Comparison of ENCODE assay signal across 8 cellular contexts in the genomic region with DNA sequence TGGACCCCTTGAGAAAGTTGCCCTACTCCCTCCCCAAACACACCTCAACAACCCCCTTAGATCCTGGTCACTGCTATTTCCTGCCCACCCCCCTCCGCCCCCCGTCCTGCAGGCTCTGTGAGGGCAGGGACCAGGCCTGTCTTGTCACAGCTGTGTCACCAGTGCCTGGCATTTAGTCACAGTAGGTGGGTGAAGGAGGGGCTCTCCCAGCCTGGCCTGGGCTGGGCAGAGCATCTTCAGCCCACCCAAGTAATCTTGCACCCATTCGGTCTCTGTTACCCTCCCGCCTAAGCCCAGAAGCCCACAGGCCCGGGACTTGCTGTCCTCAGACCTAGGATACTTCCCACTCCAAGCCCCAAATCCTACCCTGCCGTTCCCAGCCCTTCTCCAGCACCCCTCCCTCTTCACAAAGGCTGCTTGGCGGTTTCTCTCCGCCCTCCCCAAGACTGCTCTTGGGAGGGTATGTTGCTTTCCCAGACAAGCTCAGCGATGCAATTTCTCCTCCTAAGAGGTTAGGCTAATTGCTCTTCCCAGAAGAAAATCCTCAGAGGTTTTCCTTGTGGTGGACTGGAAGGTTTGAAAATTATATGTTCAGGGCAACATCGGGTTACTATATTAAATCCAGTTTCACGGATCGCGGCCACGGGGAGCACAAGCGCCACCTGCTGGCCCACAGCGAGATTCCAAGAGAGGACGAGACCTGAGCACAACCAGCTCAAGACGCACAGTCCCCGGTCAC. TPM values are rescaled to one million over a fixed set of nuclear protein-coding genes. Genes with fewer than 3 reads are reported as not detected.
DNase-seq lines count a peak whose midpoint lies in the region; ATAC-seq and TF ChIP-seq lines count a peak whose summit lies in the region.

No MANE protein-coding gene starts in this region.

- no peaks in the 10 kb centered on the region for H3K9me3 ChIP-seq in adipocyte (ENCODE audit: control insufficient read depth, low read length)
- no peaks in the 10 kb centered on the region for H3K9me3 ChIP-seq in right atrium auricular region

- TF ChIP-seq CTCF in GM12865 (IDR thresholded peaks at IDR 0.05; ENCODE audit: insufficient read depth, low read depth, low read length, missing control alignments) (peak; percentile 94), NB4 (IDR thresholded peaks at IDR 0.05; ENCODE audit: low read depth, low read length) (peak; percentile 86), right atrium auricular region (IDR thresholded peaks at IDR 0.05) (peak; percentile 82 to 94)

- no peak overlapping the region for H3K4me3 ChIP-seq in GM12865 (ENCODE audit: low read depth, low read length)
- no peak overlapping the region for H3K4me3 ChIP-seq in NB4 (ENCODE audit: low read depth, low read length)
- peak overlapping the region; percentile 75 for H3K4me3 ChIP-seq in adipocyte (ENCODE audit: low read length)
- peak overlapping the region; percentile 13 to 40 for H3K4me3 ChIP-seq in right atrium auricular region
- peak overlapping the region; percentile 70 for H3K4me3 ChIP-seq in rectal smooth muscle tissue (ENCODE audit: low read length)

- H3K27ac ChIP-seq in right atrium auricular region (no peak overlapping the region), rectal smooth muscle tissue (ENCODE audit: low read depth, low read length) (peak overlapping the region; percentile 75)

- H3K27me3 ChIP-seq in adipocyte (replicated peaks; ENCODE audit: control insufficient read depth, insufficient read depth, low read length) (no peaks in the 10 kb centered on the region), right atrium auricular region (no peaks in the 10 kb centered on the region), rectal smooth muscle tissue (ENCODE audit: control insufficient read depth, insufficient read depth, low read length) (no peaks in the 10 kb centered on the region)

- DNase-seq in GM12865 (ENCODE audit: low read depth) (peak; percentile 78), NB4 (ENCODE audit: low read depth) (peak; percentile 61), T-helper 1 cell (peak; percentile 43 to 72 (median 57)), adipocyte (ENCODE audit: low read depth) (peak; percentile 86), right atrium auricular region (ENCODE audit: low spot score) (peak; percentile 86), ureter (ENCODE audit: low spot score) (peak; percentile 83)

- H3K9ac ChIP-seq in adipocyte (ENCODE audit: low read length) (peak overlapping the region; percentile 76), rectal smooth muscle tissue (ENCODE audit: low read length) (peak overlapping the region; percentile 52)

- peaks cover 10% of the 10 kb centered on the region for H3K36me3 ChIP-seq in adipocyte (ENCODE audit: control insufficient read depth, insufficient read depth, low read length, severe bottlenecking)
- H3K36me3 ChIP-seq in right atrium auricular region, result no peaks in the 10 kb centered on the region
- no peaks in the 10 kb centered on the region for H3K36me3 ChIP-seq in rectal smooth muscle tissue (ENCODE audit: control insufficient read depth, insufficient read depth, low read length)

- H3K4me1 ChIP-seq in adipocyte (ENCODE audit: control insufficient read depth, insufficient read depth, low read length) (peaks cover 9% of the 10 kb centered on the region), right atrium auricular region (peaks cover 0 to 5% of the 10 kb centered on the region in 2 donors), rectal smooth muscle tissue (ENCODE audit: control insufficient read depth, insufficient read depth, low read length) (peaks cover 18% of the 10 kb centered on the region)

- ATAC-seq in GM19023 (IDR thresholded peaks at IDR 0.05; ENCODE audit: unreplicated experiment), result no peak

- TF ChIP-seq POLR2A in NB4 (IDR thresholded peaks at IDR 0.05; ENCODE audit: extremely low read depth, insufficient read length), result no peak

RNA-seq across cellular contexts. Expression of a gene that starts 50.8 kb away (rescaled TPM):
- 100 to 1,000 TPM in 1 of 2 donors, 10 to 100 TPM in 1; 66.6 to 276 TPM for total RNA-seq in right atrium auricular region
- 393 TPM for total RNA-seq in ureter

Comparison
In these comparisons a context has a peak if more than half of its experiments do, and no peak if none do; other contexts are left out.
1. H3K4me3 ChIP-seq: peak in adipocyte (single experiment), right atrium auricular region (2 of 2) and rectal smooth muscle tissue (single experiment); none in GM12865 (single experiment) and NB4 (single experiment).
2. Peak in every context shown above with its lines, with median percentiles within 50 percentile points of each other: DNase-seq and CTCF ChIP-seq.